ENCODE assay signal across 2 cellular contexts in the genomic region with DNA sequence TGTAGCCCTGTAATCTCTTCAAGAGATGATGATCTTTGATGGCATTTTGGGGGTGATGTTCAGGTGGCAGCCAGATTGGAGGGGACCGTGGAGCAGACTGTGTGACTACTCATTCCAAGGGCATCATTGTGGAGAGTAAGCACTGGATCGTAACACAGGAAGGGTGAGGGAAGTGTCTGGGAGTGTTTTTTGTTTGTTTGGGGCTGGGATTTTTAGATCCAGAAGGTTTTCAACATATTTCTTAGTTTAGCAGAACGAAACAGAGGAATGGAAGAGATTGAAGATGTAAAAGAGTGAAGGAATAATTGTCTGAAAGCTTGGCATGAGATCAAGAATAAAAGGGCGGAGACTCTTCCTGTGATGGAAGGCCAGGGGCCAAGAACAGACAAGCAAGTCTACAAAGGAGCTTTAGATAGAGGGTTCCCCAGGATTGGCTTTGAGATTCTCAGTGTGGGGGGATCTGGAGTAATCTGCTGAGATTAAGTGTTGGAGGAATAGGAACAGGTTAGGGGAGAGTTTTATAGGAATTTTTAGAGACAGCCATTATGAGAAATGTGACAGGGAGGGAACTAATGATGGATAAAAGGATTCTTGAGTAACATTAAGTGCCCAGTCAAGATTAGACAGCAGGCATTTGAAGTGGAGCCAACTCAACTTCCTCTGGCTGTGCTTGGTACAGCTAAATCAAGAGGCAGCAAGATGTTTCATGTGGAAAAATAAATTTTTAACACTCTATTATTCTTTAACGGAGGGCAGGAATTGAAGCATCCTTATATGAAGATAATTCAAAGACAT.
A peak's percentile ranks its signal among the peaks of the same experiment; 100 is the strongest.
TF ChIP-seq lines count a peak whose summit lies in the region.

No MANE protein-coding gene starts in this region.

TF ChIP-seq in HCT116, 20 proteins besides CTCF, POLR2A, EP300 and RAD21 (continued from another document):
- TF ChIP-seq EGR1 (IDR thresholded peaks at IDR 0.05; ENCODE audit: low read depth) (no peak), SRF (IDR thresholded peaks at IDR 0.05; ENCODE audit: low read depth) (no peak), TCF7L2 (IDR thresholded peaks at IDR 0.05; ENCODE audit: borderline replicate concordance, extremely low read depth, insufficient read depth, insufficient read length) (peak; percentile 87)

TF ChIP-seq in SK-N-SH, 30 proteins besides CTCF, POLR2A, EP300 and RAD21 (continued from another document):
- TF ChIP-seq, protein P1, sequence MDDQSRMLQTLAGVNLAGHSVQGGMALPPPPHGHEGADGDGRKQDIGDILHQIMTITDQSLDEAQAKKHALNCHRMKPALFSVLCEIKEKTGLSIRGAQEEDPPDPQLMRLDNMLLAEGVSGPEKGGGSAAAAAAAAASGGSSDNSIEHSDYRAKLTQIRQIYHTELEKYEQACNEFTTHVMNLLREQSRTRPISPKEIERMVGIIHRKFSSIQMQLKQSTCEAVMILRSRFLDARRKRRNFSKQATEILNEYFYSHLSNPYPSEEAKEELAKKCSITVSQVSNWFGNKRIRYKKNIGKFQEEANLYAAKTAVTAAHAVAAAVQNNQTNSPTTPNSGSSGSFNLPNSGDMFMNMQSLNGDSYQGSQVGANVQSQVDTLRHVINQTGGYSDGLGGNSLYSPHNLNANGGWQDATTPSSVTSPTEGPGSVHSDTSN (IDR thresholded peaks at IDR 0.05) = peak; percentile 81
- peak; percentile 22 for TF ChIP-seq JUND (IDR thresholded peaks at IDR 0.05)
- 0 out of 2 replicates have a peak, but pooled peaks have one; percentile 9 for TF ChIP-seq MEF2A (IDR thresholded peaks at IDR 0.05; ENCODE audit: borderline replicate concordance, low read depth)
- TF ChIP-seq TCF12 (IDR thresholded peaks at IDR 0.05) = peak; percentile 56
- TF ChIP-seq NFIC (IDR thresholded peaks at IDR 0.05; ENCODE audit: borderline replicate concordance) = peak; percentile 78
